Comparison of ENCODE assay signal across 1 cellular context in the genomic region with DNA sequence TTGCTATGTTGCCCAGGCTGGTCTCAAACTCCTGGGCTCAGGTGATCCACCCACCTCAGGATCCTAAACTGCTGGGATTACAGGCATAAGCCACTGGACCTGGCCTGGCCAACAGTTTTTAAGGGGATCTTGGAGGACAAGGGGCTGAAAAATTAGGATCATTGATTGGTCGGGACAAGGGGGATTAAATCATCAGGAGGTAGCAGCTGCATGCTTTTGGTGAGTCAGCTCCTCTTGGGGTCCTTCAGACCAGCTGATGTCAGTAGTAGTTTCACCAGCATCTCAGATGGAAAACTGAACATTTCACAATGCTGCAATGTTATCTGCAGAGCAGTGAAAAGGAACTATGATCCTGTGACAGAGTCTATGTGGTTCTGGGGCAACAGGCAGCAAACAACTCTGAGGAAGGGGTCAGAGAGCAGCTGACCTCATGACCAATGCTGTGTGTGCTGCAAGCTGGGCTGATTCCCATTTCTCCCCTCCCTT.
A peak's percentile ranks its signal among the peaks of the same experiment; 100 is the strongest.
TF ChIP-seq lines count a peak whose summit lies in the region.

No MANE protein-coding gene starts in this region.

TF ChIP-seq in HepG2, 621 proteins besides CTCF, POLR2A, EP300 and RAD21 (continues in another document):
- no peak for TF ChIP-seq ZNF343 (CRISPR knock-in tag; IDR thresholded peaks at IDR 0.05)
- TF ChIP-seq CHD2 (IDR thresholded peaks at IDR 0.05; ENCODE audit: low read depth, low read length), result no peak
- no peak for TF ChIP-seq PAWR (CRISPR knock-in tag; IDR thresholded peaks at IDR 0.05; ENCODE audit: borderline replicate concordance)
- no peak for TF ChIP-seq ZBTB42 (CRISPR knock-in tag; IDR thresholded peaks at IDR 0.05)
- no peak for TF ChIP-seq NBN (conservative IDR thresholded peaks at IDR 0.05)
- TF ChIP-seq ZHX1 (CRISPR knock-in tag; IDR thresholded peaks at IDR 0.05; ENCODE audit: low read depth), result no peak
- no peak for TF ChIP-seq NFIC (IDR thresholded peaks at IDR 0.05; ENCODE audit: low read length)
- TF ChIP-seq, protein P1, sequence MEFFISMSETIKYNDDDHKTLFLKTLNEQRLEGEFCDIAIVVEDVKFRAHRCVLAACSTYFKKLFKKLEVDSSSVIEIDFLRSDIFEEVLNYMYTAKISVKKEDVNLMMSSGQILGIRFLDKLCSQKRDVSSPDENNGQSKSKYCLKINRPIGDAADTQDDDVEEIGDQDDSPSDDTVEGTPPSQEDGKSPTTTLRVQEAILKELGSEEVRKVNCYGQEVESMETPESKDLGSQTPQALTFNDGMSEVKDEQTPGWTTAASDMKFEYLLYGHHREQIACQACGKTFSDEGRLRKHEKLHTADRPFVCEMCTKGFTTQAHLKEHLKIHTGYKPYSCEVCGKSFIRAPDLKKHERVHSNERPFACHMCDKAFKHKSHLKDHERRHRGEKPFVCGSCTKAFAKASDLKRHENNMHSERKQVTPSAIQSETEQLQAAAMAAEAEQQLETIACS (CRISPR knock-in tag; IDR thresholded peaks at IDR 0.05), result no peak
- no peak for TF ChIP-seq TCF12 (IDR thresholded peaks at IDR 0.05)
- no peak for TF ChIP-seq TCF12 (CRISPR knock-in tag; IDR thresholded peaks at IDR 0.05)
- peak; percentile 97 for TF ChIP-seq HNF4G (IDR thresholded peaks at IDR 0.05; ENCODE audit: borderline replicate concordance, low read depth, low read length)
- peak; percentile 93 for TF ChIP-seq HNF4G (CRISPR knock-in tag; IDR thresholded peaks at IDR 0.05; ENCODE audit: borderline replicate concordance, low read depth)
- TF ChIP-seq ZNF720 (CRISPR knock-in tag; IDR thresholded peaks at IDR 0.05), result no peak
- TF ChIP-seq HDAC1 (CRISPR knock-in tag; IDR thresholded peaks at IDR 0.05), result peak; percentile 81
- TF ChIP-seq SP5 (CRISPR knock-in tag; IDR thresholded peaks at IDR 0.05; ENCODE audit: borderline replicate concordance, low read depth), result no peak
- TF ChIP-seq ISL2 (CRISPR knock-in tag; IDR thresholded peaks at IDR 0.05), result peak; percentile 67
- no peak for TF ChIP-seq E2F5 (CRISPR knock-in tag; conservative IDR thresholded peaks at IDR 0.05)
- no peak for TF ChIP-seq TBX3 (IDR thresholded peaks at IDR 0.05; ENCODE audit: borderline replicate concordance)
- TF ChIP-seq CENPT (CRISPR knock-in tag; IDR thresholded peaks at IDR 0.05; ENCODE audit: low read depth), result no peak
- no peak for TF ChIP-seq ZNF20 (CRISPR knock-in tag; IDR thresholded peaks at IDR 0.05)
- TF ChIP-seq SPEN (CRISPR knock-in tag; IDR thresholded peaks at IDR 0.05; ENCODE audit: low read depth), result peak; percentile 48; the same call in 1 of the 2 replicates
- TF ChIP-seq ZNF235 (CRISPR knock-in tag; IDR thresholded peaks at IDR 0.05; ENCODE audit: borderline replicate concordance), result no peak
- peak; percentile 83 for TF ChIP-seq TEAD3 (CRISPR knock-in tag; optimal IDR thresholded peaks at IDR 0.05; ENCODE audit: borderline replicate concordance)
- no peak for TF ChIP-seq CC2D1A (CRISPR knock-in tag; IDR thresholded peaks at IDR 0.05)
- TF ChIP-seq NFE2L2 (IDR thresholded peaks at IDR 0.05; ENCODE audit: low read length), result no peak
- no peak for TF ChIP-seq ZNF563 (CRISPR knock-in tag; IDR thresholded peaks at IDR 0.05)
- no peak for TF ChIP-seq ZNF740 (CRISPR knock-in tag; IDR thresholded peaks at IDR 0.05)
- no peak for TF ChIP-seq HNRNPH1 (optimal IDR thresholded peaks at IDR 0.05; ENCODE audit: low read depth, low read length)
- TF ChIP-seq ZNF670 (CRISPR knock-in tag; IDR thresholded peaks at IDR 0.05; ENCODE audit: borderline replicate concordance), result 0 out of 2 replicates have a peak, but pooled peaks have one; percentile 54
- no peak for TF ChIP-seq STAG1 (CRISPR knock-in tag; IDR thresholded peaks at IDR 0.05)
- TF ChIP-seq, protein P2, sequence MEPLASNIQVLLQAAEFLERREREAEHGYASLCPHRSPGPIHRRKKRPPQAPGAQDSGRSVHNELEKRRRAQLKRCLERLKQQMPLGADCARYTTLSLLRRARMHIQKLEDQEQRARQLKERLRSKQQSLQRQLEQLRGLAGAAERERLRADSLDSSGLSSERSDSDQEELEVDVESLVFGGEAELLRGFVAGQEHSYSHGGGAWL (CRISPR knock-in tag; IDR thresholded peaks at IDR 0.05), result no peak
- no peak for TF ChIP-seq ZNF282 (IDR thresholded peaks at IDR 0.05; ENCODE audit: partially characterized antibody)
- TF ChIP-seq, protein P3, sequence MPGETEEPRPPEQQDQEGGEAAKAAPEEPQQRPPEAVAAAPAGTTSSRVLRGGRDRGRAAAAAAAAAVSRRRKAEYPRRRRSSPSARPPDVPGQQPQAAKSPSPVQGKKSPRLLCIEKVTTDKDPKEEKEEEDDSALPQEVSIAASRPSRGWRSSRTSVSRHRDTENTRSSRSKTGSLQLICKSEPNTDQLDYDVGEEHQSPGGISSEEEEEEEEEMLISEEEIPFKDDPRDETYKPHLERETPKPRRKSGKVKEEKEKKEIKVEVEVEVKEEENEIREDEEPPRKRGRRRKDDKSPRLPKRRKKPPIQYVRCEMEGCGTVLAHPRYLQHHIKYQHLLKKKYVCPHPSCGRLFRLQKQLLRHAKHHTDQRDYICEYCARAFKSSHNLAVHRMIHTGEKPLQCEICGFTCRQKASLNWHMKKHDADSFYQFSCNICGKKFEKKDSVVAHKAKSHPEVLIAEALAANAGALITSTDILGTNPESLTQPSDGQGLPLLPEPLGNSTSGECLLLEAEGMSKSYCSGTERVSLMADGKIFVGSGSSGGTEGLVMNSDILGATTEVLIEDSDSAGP (CRISPR knock-in tag; IDR thresholded peaks at IDR 0.05; ENCODE audit: borderline replicate concordance), result peak; percentile 16; the same call in 1 of the 2 replicates
- TF ChIP-seq CREM (IDR thresholded peaks at IDR 0.05), result peak; percentile 55; the same call in 1 of the 2 replicates
- TF ChIP-seq CREM (CRISPR knock-in tag; IDR thresholded peaks at IDR 0.05), result no peak
- no peak for TF ChIP-seq ARNTL (CRISPR knock-in tag; IDR thresholded peaks at IDR 0.05)
- TF ChIP-seq RBAK (CRISPR knock-in tag; IDR thresholded peaks at IDR 0.05), result no peak
- no peak for TF ChIP-seq SNRNP70 (IDR thresholded peaks at IDR 0.05; ENCODE audit: low read depth, low read length)
- no peak for TF ChIP-seq ZNF550 (CRISPR knock-in tag; IDR thresholded peaks at IDR 0.05; ENCODE audit: borderline replicate concordance)
- TF ChIP-seq SETDB1 (CRISPR knock-in tag; IDR thresholded peaks at IDR 0.05; ENCODE audit: borderline replicate concordance), result no peak
- TF ChIP-seq ZFP36 (IDR thresholded peaks at IDR 0.05; ENCODE audit: borderline replicate concordance, low read depth, low read length, partially characterized antibody), result peak; percentile 59
- no peak for TF ChIP-seq ZNF577 (CRISPR knock-in tag; IDR thresholded peaks at IDR 0.05; ENCODE audit: borderline replicate concordance, low read depth)
- TF ChIP-seq DBP (CRISPR knock-in tag; IDR thresholded peaks at IDR 0.05; ENCODE audit: not compliant biosample characterization), result no peak
- TF ChIP-seq HNF4A (CRISPR knock-in tag; IDR thresholded peaks at IDR 0.05), result peak; percentile 99
- no peak for TF ChIP-seq ONECUT2 (CRISPR knock-in tag; IDR thresholded peaks at IDR 0.05)
- peak; percentile 42; the same call in 1 of the 2 replicates for TF ChIP-seq YEATS4 (CRISPR knock-in tag; IDR thresholded peaks at IDR 0.05; ENCODE audit: borderline replicate concordance)
- TF ChIP-seq SMC3 (IDR thresholded peaks at IDR 0.05; ENCODE audit: low read length), result no peak
- no peak for TF ChIP-seq HOXA7 (CRISPR knock-in tag; IDR thresholded peaks at IDR 0.05)
- no peak for TF ChIP-seq HCFC1 (IDR thresholded peaks at IDR 0.05; ENCODE audit: low read depth, low read length)
- no peak for TF ChIP-seq RFX3 (CRISPR knock-in tag; IDR thresholded peaks at IDR 0.05)
- no peak for TF ChIP-seq DNMT1 (CRISPR knock-in tag; IDR thresholded peaks at IDR 0.05)
- no peak for TF ChIP-seq JUND (CRISPR knock-in tag; IDR thresholded peaks at IDR 0.05)
- TF ChIP-seq NR2C2 (CRISPR knock-in tag; IDR thresholded peaks at IDR 0.05; ENCODE audit: borderline replicate concordance), result peak; percentile 82
- TF ChIP-seq NFIB (CRISPR knock-in tag; IDR thresholded peaks at IDR 0.05; ENCODE audit: borderline replicate concordance), result no peak
- TF ChIP-seq ELF3 (CRISPR knock-in tag; IDR thresholded peaks at IDR 0.05), result 0 out of 2 replicates have a peak, but pooled peaks have one; percentile 47
- TF ChIP-seq, protein P4, sequence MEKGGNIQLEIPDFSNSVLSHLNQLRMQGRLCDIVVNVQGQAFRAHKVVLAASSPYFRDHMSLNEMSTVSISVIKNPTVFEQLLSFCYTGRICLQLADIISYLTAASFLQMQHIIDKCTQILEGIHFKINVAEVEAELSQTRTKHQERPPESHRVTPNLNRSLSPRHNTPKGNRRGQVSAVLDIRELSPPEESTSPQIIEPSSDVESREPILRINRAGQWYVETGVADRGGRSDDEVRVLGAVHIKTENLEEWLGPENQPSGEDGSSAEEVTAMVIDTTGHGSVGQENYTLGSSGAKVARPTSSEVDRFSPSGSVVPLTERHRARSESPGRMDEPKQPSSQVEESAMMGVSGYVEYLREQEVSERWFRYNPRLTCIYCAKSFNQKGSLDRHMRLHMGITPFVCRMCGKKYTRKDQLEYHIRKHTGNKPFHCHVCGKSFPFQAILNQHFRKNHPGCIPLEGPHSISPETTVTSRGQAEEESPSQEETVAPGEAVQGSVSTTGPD (CRISPR knock-in tag; IDR thresholded peaks at IDR 0.05), result no peak
- no peak for TF ChIP-seq NPAS2 (CRISPR knock-in tag; IDR thresholded peaks at IDR 0.05; ENCODE audit: borderline replicate concordance)
- TF ChIP-seq ZFP1 (CRISPR knock-in tag; IDR thresholded peaks at IDR 0.05), result 0 out of 2 replicates have a peak, but pooled peaks have one; percentile 75
- no peak for TF ChIP-seq ZNF367 (CRISPR knock-in tag; IDR thresholded peaks at IDR 0.05; ENCODE audit: borderline replicate concordance)
- TF ChIP-seq SMAD1 (CRISPR knock-in tag; IDR thresholded peaks at IDR 0.05; ENCODE audit: borderline replicate concordance, low read depth), result no peak
- TF ChIP-seq, protein P5, sequence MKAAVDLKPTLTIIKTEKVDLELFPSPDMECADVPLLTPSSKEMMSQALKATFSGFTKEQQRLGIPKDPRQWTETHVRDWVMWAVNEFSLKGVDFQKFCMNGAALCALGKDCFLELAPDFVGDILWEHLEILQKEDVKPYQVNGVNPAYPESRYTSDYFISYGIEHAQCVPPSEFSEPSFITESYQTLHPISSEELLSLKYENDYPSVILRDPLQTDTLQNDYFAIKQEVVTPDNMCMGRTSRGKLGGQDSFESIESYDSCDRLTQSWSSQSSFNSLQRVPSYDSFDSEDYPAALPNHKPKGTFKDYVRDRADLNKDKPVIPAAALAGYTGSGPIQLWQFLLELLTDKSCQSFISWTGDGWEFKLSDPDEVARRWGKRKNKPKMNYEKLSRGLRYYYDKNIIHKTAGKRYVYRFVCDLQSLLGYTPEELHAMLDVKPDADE (CRISPR knock-in tag; IDR thresholded peaks at IDR 0.05), result no peak
- no peak for TF ChIP-seq MTA3 (CRISPR knock-in tag; IDR thresholded peaks at IDR 0.05)
- peak; percentile 98 for TF ChIP-seq NR2F1 (CRISPR knock-in tag; IDR thresholded peaks at IDR 0.05)
- no peak for TF ChIP-seq CBFB (CRISPR knock-in tag; IDR thresholded peaks at IDR 0.05)
- TF ChIP-seq RCOR2 (CRISPR knock-in tag; IDR thresholded peaks at IDR 0.05), result peak; percentile 69
